Comparison of ENCODE assay signal across 1 cellular context in genomic region chr2:231961349-231962166, GRCh38.
A peak's percentile ranks its signal among the peaks of the same experiment; 100 is the strongest.
TF ChIP-seq lines count a peak whose summit lies in the region.

TSS of gene DIS3L2 (plus strand) at chr2:231961713. CDS start at chr2:232014928, 53,215 bp downstream.

TF ChIP-seq in HepG2, 621 proteins besides CTCF, POLR2A, EP300 and RAD21 (continued from another document and continues in another):
- TF ChIP-seq ZBTB40 (IDR thresholded peaks at IDR 0.05) (peak; percentile 52; the same call in 1 of the 2 replicates), ZBTB40 (CRISPR knock-in tag; IDR thresholded peaks at IDR 0.05) (peak; percentile 84; the same call in 1 of the 2 replicates), PBX3 (CRISPR knock-in tag; IDR thresholded peaks at IDR 0.05; ENCODE audit: borderline replicate concordance) (peak; percentile 67; the same call in 1 of the 2 replicates), ZNF572 (CRISPR knock-in tag; IDR thresholded peaks at IDR 0.05) (no peak), MAF1 (CRISPR knock-in tag; IDR thresholded peaks at IDR 0.05; ENCODE audit: borderline replicate concordance) (0 out of 2 replicates have a peak, but pooled peaks have one; percentile 56), ZNF256 (CRISPR knock-in tag; conservative IDR thresholded peaks at IDR 0.05) (peak; percentile 53; the same call in 1 of the 2 replicates), NR1H2 (CRISPR knock-in tag; IDR thresholded peaks at IDR 0.05; ENCODE audit: borderline replicate concordance, low read depth) (peak; percentile 90), LRRFIP1 (CRISPR knock-in tag; conservative IDR thresholded peaks at IDR 0.05) (no peak), RBAK (CRISPR knock-in tag; IDR thresholded peaks at IDR 0.05) (no peak), ZBTB42 (CRISPR knock-in tag; IDR thresholded peaks at IDR 0.05) (no peak; the same call in 1 of the 2 replicates), HIVEP1 (CRISPR knock-in tag; IDR thresholded peaks at IDR 0.05) (peak; percentile 88), SOX13 (IDR thresholded peaks at IDR 0.05) (no peak), SOX13 (CRISPR knock-in tag; conservative IDR thresholded peaks at IDR 0.05 in 1 of 2, IDR thresholded peaks at IDR 0.05 in 1 of 2) (peak in 1 of 2 experiments; percentile 49; a peak in 2 of 4 replicates), SMARCC2 (IDR thresholded peaks at IDR 0.05) (no peak), ZBTB7B (CRISPR knock-in tag; IDR thresholded peaks at IDR 0.05) (peak; percentile 89), NFE2 (CRISPR knock-in tag; IDR thresholded peaks at IDR 0.05) (no peak), ZNF775 (CRISPR knock-in tag; IDR thresholded peaks at IDR 0.05; ENCODE audit: borderline replicate concordance) (no peak), SP140L (CRISPR knock-in tag; IDR thresholded peaks at IDR 0.05; ENCODE audit: borderline replicate concordance) (0 out of 2 replicates have a peak, but pooled peaks have one; percentile 12), TBX2 (CRISPR knock-in tag; IDR thresholded peaks at IDR 0.05; ENCODE audit: borderline replicate concordance) (peak; percentile 84), ZNF569 (CRISPR knock-in tag; IDR thresholded peaks at IDR 0.05; ENCODE audit: borderline replicate concordance) (peak; percentile 94; the same call in 1 of the 2 replicates), MTA3 (CRISPR knock-in tag; IDR thresholded peaks at IDR 0.05) (no peak), PITX1 (CRISPR knock-in tag; IDR thresholded peaks at IDR 0.05) (peak; percentile 55; the same call in 1 of the 2 replicates), ZNF460 (CRISPR knock-in tag; IDR thresholded peaks at IDR 0.05; ENCODE audit: borderline replicate concordance) (peak; percentile 59; the same call in 1 of the 2 replicates), POLR2G (IDR thresholded peaks at IDR 0.05; ENCODE audit: low read depth, low read length) (peak; percentile 96), PCBP1 (IDR thresholded peaks at IDR 0.05; ENCODE audit: borderline replicate concordance, low read depth, low read length) (no peak), KLF12 (CRISPR knock-in tag; IDR thresholded peaks at IDR 0.05; ENCODE audit: borderline replicate concordance) (peak; percentile 95), MNT (IDR thresholded peaks at IDR 0.05) (no peak), PRMT3 (CRISPR knock-in tag; IDR thresholded peaks at IDR 0.05; ENCODE audit: borderline replicate concordance, low read depth) (peak; percentile 71; the same call in 1 of the 2 replicates)
- TF ChIP-seq, protein P1, sequence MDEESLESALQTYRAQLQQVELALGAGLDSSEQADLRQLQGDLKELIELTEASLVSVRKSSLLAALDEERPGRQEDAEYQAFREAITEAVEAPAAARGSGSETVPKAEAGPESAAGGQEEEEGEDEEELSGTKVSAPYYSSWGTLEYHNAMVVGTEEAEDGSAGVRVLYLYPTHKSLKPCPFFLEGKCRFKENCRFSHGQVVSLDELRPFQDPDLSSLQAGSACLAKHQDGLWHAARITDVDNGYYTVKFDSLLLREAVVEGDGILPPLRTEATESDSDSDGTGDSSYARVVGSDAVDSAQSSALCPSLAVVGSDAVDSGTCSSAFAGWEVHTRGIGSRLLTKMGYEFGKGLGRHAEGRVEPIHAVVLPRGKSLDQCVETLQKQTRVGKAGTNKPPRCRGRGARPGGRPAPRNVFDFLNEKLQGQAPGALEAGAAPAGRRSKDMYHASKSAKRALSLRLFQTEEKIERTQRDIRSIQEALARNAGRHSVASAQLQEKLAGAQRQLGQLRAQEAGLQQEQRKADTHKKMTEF (CRISPR knock-in tag; IDR thresholded peaks at IDR 0.05) = peak; percentile 91; the same call in 1 of the 2 replicates
- TF ChIP-seq, protein P2, sequence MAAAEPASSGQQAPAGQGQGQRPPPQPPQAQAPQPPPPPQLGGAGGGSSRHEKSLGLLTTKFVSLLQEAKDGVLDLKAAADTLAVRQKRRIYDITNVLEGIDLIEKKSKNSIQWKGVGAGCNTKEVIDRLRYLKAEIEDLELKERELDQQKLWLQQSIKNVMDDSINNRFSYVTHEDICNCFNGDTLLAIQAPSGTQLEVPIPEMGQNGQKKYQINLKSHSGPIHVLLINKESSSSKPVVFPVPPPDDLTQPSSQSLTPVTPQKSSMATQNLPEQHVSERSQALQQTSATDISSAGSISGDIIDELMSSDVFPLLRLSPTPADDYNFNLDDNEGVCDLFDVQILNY (CRISPR knock-in tag; conservative IDR thresholded peaks at IDR 0.05) = no peak
- TF ChIP-seq, protein P3, sequence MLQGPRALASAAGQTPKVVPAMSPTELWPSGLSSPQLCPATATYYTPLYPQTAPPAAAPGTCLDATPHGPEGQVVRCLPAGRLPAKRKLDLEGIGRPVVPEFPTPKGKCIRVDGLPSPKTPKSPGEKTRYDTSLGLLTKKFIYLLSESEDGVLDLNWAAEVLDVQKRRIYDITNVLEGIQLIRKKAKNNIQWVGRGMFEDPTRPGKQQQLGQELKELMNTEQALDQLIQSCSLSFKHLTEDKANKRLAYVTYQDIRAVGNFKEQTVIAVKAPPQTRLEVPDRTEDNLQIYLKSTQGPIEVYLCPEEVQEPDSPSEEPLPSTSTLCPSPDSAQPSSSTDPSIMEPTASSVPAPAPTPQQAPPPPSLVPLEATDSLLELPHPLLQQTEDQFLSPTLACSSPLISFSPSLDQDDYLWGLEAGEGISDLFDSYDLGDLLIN (CRISPR knock-in tag; IDR thresholded peaks at IDR 0.05; ENCODE audit: borderline replicate concordance) = 0 out of 2 replicates have a peak, but pooled peaks have one; percentile 87
- TF ChIP-seq, protein P4, sequence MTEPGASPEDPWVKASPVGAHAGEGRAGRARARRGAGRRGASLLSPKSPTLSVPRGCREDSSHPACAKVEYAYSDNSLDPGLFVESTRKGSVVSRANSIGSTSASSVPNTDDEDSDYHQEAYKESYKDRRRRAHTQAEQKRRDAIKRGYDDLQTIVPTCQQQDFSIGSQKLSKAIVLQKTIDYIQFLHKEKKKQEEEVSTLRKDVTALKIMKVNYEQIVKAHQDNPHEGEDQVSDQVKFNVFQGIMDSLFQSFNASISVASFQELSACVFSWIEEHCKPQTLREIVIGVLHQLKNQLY (CRISPR knock-in tag; IDR thresholded peaks at IDR 0.05) = no peak
- TF ChIP-seq, protein P5, sequence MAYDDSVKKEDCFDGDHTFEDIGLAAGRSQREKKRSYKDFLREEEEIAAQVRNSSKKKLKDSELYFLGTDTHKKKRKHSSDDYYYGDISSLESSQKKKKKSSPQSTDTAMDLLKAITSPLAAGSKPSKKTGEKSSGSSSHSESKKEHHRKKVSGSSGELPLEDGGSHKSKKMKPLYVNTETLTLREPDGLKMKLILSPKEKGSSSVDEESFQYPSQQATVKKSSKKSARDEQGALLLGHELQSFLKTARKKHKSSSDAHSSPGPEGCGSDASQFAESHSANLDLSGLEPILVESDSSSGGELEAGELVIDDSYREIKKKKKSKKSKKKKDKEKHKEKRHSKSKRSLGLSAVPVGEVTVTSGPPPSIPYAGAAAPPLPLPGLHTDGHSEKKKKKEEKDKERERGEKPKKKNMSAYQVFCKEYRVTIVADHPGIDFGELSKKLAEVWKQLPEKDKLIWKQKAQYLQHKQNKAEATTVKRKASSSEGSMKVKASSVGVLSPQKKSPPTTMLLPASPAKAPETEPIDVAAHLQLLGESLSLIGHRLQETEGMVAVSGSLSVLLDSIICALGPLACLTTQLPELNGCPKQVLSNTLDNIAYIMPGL (CRISPR knock-in tag; IDR thresholded peaks at IDR 0.05; ENCODE audit: borderline replicate concordance in 1 of 2, low read depth in 1 of 2) = peak; percentile 96 to 97
- TF ChIP-seq, protein P6, sequence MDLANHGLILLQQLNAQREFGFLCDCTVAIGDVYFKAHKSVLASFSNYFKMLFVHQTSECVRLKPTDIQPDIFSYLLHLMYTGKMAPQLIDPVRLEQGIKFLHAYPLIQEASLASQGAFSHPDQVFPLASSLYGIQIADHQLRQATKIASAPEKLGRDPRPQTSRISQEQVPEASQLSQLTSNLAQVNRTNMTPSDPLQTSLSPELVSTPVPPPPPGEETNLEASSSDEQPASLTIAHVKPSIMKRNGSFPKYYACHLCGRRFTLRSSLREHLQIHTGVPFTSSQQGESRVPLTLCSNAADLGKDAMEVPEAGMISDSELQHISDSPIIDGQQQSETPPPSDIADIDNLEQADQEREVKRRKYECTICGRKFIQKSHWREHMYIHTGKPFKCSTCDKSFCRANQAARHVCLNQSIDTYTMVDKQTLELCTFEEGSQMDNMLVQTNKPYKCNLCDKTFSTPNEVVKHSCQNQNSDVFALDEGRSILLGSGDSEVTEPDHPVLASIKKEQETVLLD (CRISPR knock-in tag; IDR thresholded peaks at IDR 0.05; ENCODE audit: low read depth) = peak; percentile 82
